ENCODE assay signal across 1 cellular context in genomic region chr16:11612110-11612981, GRCh38.
TF ChIP-seq lines count a peak whose summit lies in the region.

No MANE protein-coding gene starts in this region.

TF ChIP-seq in HepG2, 621 proteins besides CTCF, POLR2A, EP300 and RAD21 (continued from another document and continues in another):
- TF ChIP-seq ZBED4 (CRISPR knock-in tag; IDR thresholded peaks at IDR 0.05; ENCODE audit: borderline replicate concordance) (peak; percentile 99), ZXDC (CRISPR knock-in tag; IDR thresholded peaks at IDR 0.05) (peak; percentile 53; the same call in 1 of the 2 replicates), CERS6 (CRISPR knock-in tag; IDR thresholded peaks at IDR 0.05) (peak; percentile 22; the same call in 1 of the 2 replicates), ZMAT3 (CRISPR knock-in tag; conservative IDR thresholded peaks at IDR 0.05) (peak; percentile 96), ZFP36L2 (CRISPR knock-in tag; IDR thresholded peaks at IDR 0.05) (peak; percentile 49; the same call in 1 of the 2 replicates), FOXK1 (CRISPR knock-in tag; IDR thresholded peaks at IDR 0.05; ENCODE audit: borderline replicate concordance, low read depth) (peak; percentile 81; the same call in 1 of the 2 replicates), MTERF4 (CRISPR knock-in tag; IDR thresholded peaks at IDR 0.05) (peak; percentile 96), WIZ (CRISPR knock-in tag; IDR thresholded peaks at IDR 0.05) (peak; percentile 93), SP2 (CRISPR knock-in tag; IDR thresholded peaks at IDR 0.05) (no peak), ZNF687 (CRISPR knock-in tag; IDR thresholded peaks at IDR 0.05) (peak; percentile 100), FOSL1 (CRISPR knock-in tag; IDR thresholded peaks at IDR 0.05; ENCODE audit: borderline replicate concordance) (0 out of 2 replicates have a peak, but pooled peaks have one; percentile 20), MXI1 (IDR thresholded peaks at IDR 0.05; ENCODE audit: borderline replicate concordance, low read depth, low read length) (no peak; the same call in 2 of the 3 replicates), ZSCAN5A (CRISPR knock-in tag; IDR thresholded peaks at IDR 0.05; ENCODE audit: borderline replicate concordance) (peak; percentile 70; the same call in 1 of the 2 replicates), ZNF350 (CRISPR knock-in tag; IDR thresholded peaks at IDR 0.05; ENCODE audit: borderline replicate concordance, low read depth) (peak; percentile 65), MTF2 (CRISPR knock-in tag; IDR thresholded peaks at IDR 0.05; ENCODE audit: borderline replicate concordance) (peak; percentile 93), ZNF724P (CRISPR knock-in tag; IDR thresholded peaks at IDR 0.05; ENCODE audit: borderline replicate concordance) (peak; percentile 71; the same call in 1 of the 2 replicates), FOXJ3 (CRISPR knock-in tag; IDR thresholded peaks at IDR 0.05; ENCODE audit: borderline replicate concordance) (no peak; the same call in 1 of the 2 replicates), ZNF607 (CRISPR knock-in tag; IDR thresholded peaks at IDR 0.05; ENCODE audit: borderline replicate concordance) (peak; percentile 83), ZNF737 (CRISPR knock-in tag; IDR thresholded peaks at IDR 0.05; ENCODE audit: borderline replicate concordance) (0 out of 2 replicates have a peak, but pooled peaks have one; percentile 81), RFX1 (IDR thresholded peaks at IDR 0.05) (peak; percentile 26; the same call in 1 of the 2 replicates), ZKSCAN5 (CRISPR knock-in tag; IDR thresholded peaks at IDR 0.05) (no peak), AHDC1 (CRISPR knock-in tag; IDR thresholded peaks at IDR 0.05; ENCODE audit: borderline replicate concordance) (0 out of 2 replicates have a peak, but pooled peaks have one; percentile 43), HMG20B (CRISPR knock-in tag; conservative IDR thresholded peaks at IDR 0.05) (peak; percentile 94; the same call in 1 of the 2 replicates), PBX2 (CRISPR knock-in tag; IDR thresholded peaks at IDR 0.05) (no peak), ZNF639 (CRISPR knock-in tag; conservative IDR thresholded peaks at IDR 0.05) (peak; percentile 88; the same call in 1 of the 2 replicates), NFYB (CRISPR knock-in tag; IDR thresholded peaks at IDR 0.05) (peak; percentile 58), FOXO1 (CRISPR knock-in tag; IDR thresholded peaks at IDR 0.05) (peak; percentile 81), ZNF766 (CRISPR knock-in tag; IDR thresholded peaks at IDR 0.05; ENCODE audit: borderline replicate concordance) (peak; percentile 82; the same call in 1 of the 2 replicates), NR1H2 (CRISPR knock-in tag; IDR thresholded peaks at IDR 0.05; ENCODE audit: borderline replicate concordance, low read depth) (no peak), ATF7-NPFF (CRISPR knock-in tag; IDR thresholded peaks at IDR 0.05; ENCODE audit: low read depth) (peak; percentile 76), CHD2 (IDR thresholded peaks at IDR 0.05; ENCODE audit: low read depth, low read length) (0 out of 2 replicates have a peak, but pooled peaks have one; percentile 15)
